26 cellular contexts compared by ENCODE assay signal in the genomic region with DNA sequence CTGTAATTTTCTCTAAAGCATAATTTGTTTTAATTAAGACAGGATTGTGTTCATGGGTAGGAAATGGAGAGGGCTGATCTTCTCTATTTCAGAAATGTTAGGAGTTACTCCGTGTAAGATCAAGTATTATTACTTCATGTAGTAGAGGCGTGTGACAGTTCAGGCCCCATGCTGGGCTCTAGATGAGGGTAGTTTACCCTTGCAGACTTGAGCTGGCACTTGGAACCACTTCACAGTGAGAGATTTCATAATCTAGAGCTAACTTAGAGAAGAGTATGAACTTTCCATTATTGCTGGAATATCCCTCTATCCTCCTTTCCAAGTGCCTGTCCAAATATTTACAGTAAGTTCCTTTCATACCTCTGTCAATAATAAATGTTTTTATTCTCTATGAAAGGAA.
"Had no signal": no experiment of that assay in that cellular context is flagged by ENCODE, and none has a peak within 500 bp of the region (broad histone marks: within the 10 kb centered on the region; RNA-seq: fewer than 3 reads in every experiment).

No MANE protein-coding gene starts in this region.

- H3K27me3 ChIP-seq: ascending aorta, breast epithelium, cardiac muscle cell, esophagus squamous epithelium, gastroesophageal sphincter had no signal

- H3K9me3 ChIP-seq: ascending aorta, breast epithelium, esophagus squamous epithelium, gastroesophageal sphincter had no signal

- DNase-seq: activated CD4-positive, alpha-beta memory T cell treated with anti-CD3 and anti-CD28 coated beads for 36 hours; activated CD4-positive, alpha-beta T cell treated with anti-CD3 and anti-CD28 coated beads for 36 hours; activated CD4-positive, alpha-beta T cell treated with anti-CD3 and anti-CD28 coated beads, Interleukin-2, amount 10 ng/mL, durations not matched to agents 24 days and 14 days; activated CD4-positive, CD25-positive, alpha-beta regulatory T cell; activated CD4-positive, CD25-positive, alpha-beta regulatory T cell treated with anti-CD3 and anti-CD28 coated beads, Interleukin-2, amount 50 U/mL, for 72 hours; activated CD8-positive, alpha-beta memory T cell treated with anti-CD3 and anti-CD28 coated beads, Interleukin-2, amount 10 ng/mL, durations not matched to agents 7 days and 5 days; activated CD8-positive, alpha-beta memory T cell treated with anti-CD3 and anti-CD28 coated beads, Interleukin-2, amount 50 U/mL, for 4 hours; activated CD8-positive, alpha-beta T cell treated with anti-CD3 and anti-CD28 coated beads, Interleukin-2, amount 10 ng/mL, durations not matched to agents 7 days and 5 days; activated effector memory CD4-positive, alpha-beta T cell treated with anti-CD3 and anti-CD28 coated beads, Interleukin-2, amount 50 U/mL, for 16 hours; activated naive CD4-positive, alpha-beta T cell treated with anti-CD3 and anti-CD28 coated beads for 36 hours; activated naive CD8-positive, alpha-beta T cell treated with anti-CD3 and anti-CD28 coated beads, Interleukin-2, amount 10 ng/mL, durations not matched to agents 7 days and 5 days; activated T-cell treated with anti-CD3 and anti-CD28 coated beads, Interleukin-2, amount 50 U/mL, for 1 hour; activated T-cell treated with anti-CD3 and anti-CD28 coated beads, Interleukin-2, amount 50 U/mL, for 48 hours; central memory CD4-positive, alpha-beta T cell; cortex of kidney; dermis blood vessel endothelial cell; effector CD4-positive, alpha-beta T cell; effector memory CD8-positive, alpha-beta T cell; erythroblast; esophagus squamous epithelium; foreskin melanocyte; T-helper 2 cell had no signal

- H3K27ac ChIP-seq: ascending aorta, breast epithelium, cardiac muscle cell, esophagus squamous epithelium had no signal

- ATAC-seq: activated CD4-positive, alpha-beta T cell treated with anti-CD3 and anti-CD28 coated beads for 36 hours; activated CD8-positive, alpha-beta memory T cell treated with anti-CD3 and anti-CD28 coated beads, Interleukin-2, amount 10 ng/mL, durations not matched to agents 7 days and 5 days; activated CD8-positive, alpha-beta T cell treated with anti-CD3 and anti-CD28 coated beads, Interleukin-2, amount 10 ng/mL, durations not matched to agents 7 days and 5 days; effector memory CD8-positive, alpha-beta T cell; gastroesophageal sphincter had no signal

- H3K4me3 ChIP-seq: ascending aorta, breast epithelium, cardiac muscle cell, esophagus squamous epithelium, gastroesophageal sphincter had no signal

- H3K4me1 ChIP-seq: breast epithelium, esophagus squamous epithelium had no signal

- H3K36me3 ChIP-seq: breast epithelium, cardiac muscle cell, gastroesophageal sphincter had no signal
